8 cellular contexts compared by ENCODE assay signal in genomic region chr22:46578251-46578823, GRCh38. TPM values are rescaled to one million over a fixed set of nuclear protein-coding genes. Genes with fewer than 3 reads are reported as not detected.
DNase-seq lines count a peak whose midpoint lies in the region; ATAC-seq and TF ChIP-seq lines count a peak whose summit lies in the region.

No MANE protein-coding gene starts in this region.

- DNase-seq in GM13977 (ENCODE audit: low spot score) (peak; percentile 45), activated B cell treated with CpG ODN at 0.5 μM for 24 hours (no peak), cardiac muscle cell (ENCODE audit: low read depth in 1 of 2, low spot score in 1 of 2) (no peak), sigmoid colon (peak; percentile 64), NCI-H2196 (lab: John Stamatoyannopoulos, UW; ENCODE audit: unreplicated experiment) (no peak), DMS 273 treated with DMSO at 0.1 percent for 48 hours (lab: John Stamatoyannopoulos, UW) (no peak), retina (no peak)
- no peak for DNase-seq in stimulated activated naive CD4-positive, alpha-beta T cell (lab: John Stamatoyannopoulos, UW)

- H3K27ac Mint-ChIP-seq in activated B cell treated with CpG ODN at 0.5 μM for 24 hours, result peak overlapping the region; percentile 61

- H3K36me3 ChIP-seq in cardiac muscle cell (no peaks in the 10 kb centered on the region), sigmoid colon (no peaks in the 10 kb centered on the region)

- no peak for ATAC-seq in activated B cell treated with CpG ODN at 0.5 μM for 24 hours (ENCODE audit: low read depth)

- no peaks in the 10 kb centered on the region for H3K27me3 Mint-ChIP-seq in activated B cell treated with CpG ODN at 0.5 μM for 24 hours

- H3K4me1 ChIP-seq in cardiac muscle cell (ENCODE audit: low read depth) (peaks cover 39% of the 10 kb centered on the region), sigmoid colon (peaks cover 0 to 36% (median 27%) of the 10 kb centered on the region in 4 donors)

- CTCF ChIA-PET in activated B cell treated with CpG ODN at 0.5 μM for 24 hours (lab: Charles Lee), result interaction anchor here (1.4 kb wide), 1 partner anchor 15 kb away, joined by 4 read pairs; no protein-coding TSS in a partner anchor

- TF ChIP-seq CTCF in GM13977 (IDR thresholded peaks at IDR 0.05; ENCODE audit: extremely low read depth, insufficient read depth, missing control alignments) (no peak), activated B cell treated with CpG ODN at 0.5 μM for 24 hours (IDR thresholded peaks at IDR 0.05) (no peak), cardiac muscle cell (IDR thresholded peaks at IDR 0.05; ENCODE audit: low read depth, low read length) (no peak), sigmoid colon (IDR thresholded peaks at IDR 0.05) (no peak)

- H3K27me3 ChIP-seq in cardiac muscle cell (no peaks in the 10 kb centered on the region), sigmoid colon (no peaks in the 10 kb centered on the region)

- no peak for TF ChIP-seq EP300 in sigmoid colon (IDR thresholded peaks at IDR 0.05)

- peak overlapping the region; percentile 77 for H3K4me3 ChIP-seq in cardiac muscle cell
- peak overlapping the region in 3 of 4 donors; percentile 71 to 82 (median 79) for H3K4me3 ChIP-seq in sigmoid colon

- intact Hi-C loops in activated B cell treated with CpG ODN at 0.5 μM for 24 hours (cut with micrococcal nuclease), result loop anchor here (5.0 kb wide), 1 partner anchor 34 kb away; no protein-coding TSS in a partner anchor
- intact Hi-C loops in sigmoid colon (cut with DNase I), result no loop called here

- H3K4me3 Mint-ChIP-seq in activated B cell treated with CpG ODN at 0.5 μM for 24 hours, result peak overlapping the region; percentile 89

- H3K4me1 Mint-ChIP-seq in activated B cell treated with CpG ODN at 0.5 μM for 24 hours, result peaks cover 72% of the 10 kb centered on the region

- POLR2A ChIA-PET in activated B cell treated with CpG ODN at 0.5 μM for 24 hours (lab: Charles Lee), result interaction anchor here (0.6 to 5.3 kb wide), 4 partner anchors 7 to 45 kb away, joined by 3 to 44 read pairs (median 3); no protein-coding TSS in a partner anchor

- TF ChIP-seq POLR2A in sigmoid colon (IDR thresholded peaks at IDR 0.05), result no peak

- in situ Hi-C loops in GM13977 (cut with MboI; ENCODE audit: low pct_unique_long_range_greater_than_20kb, low sequenced_read_pairs, unreplicated experiment), result no loop called here

- WGBS in sigmoid colon, 2 donors, result 27 to 47% methylated on average over 9 of the region's 9 CpGs

- H3K9me3 Mint-ChIP-seq in activated B cell treated with CpG ODN at 0.5 μM for 24 hours, result no peaks in the 10 kb centered on the region

- H3K27ac ChIP-seq in cardiac muscle cell (peak overlapping the region; percentile 63), sigmoid colon (peak overlapping the region; percentile 41 to 72 (median 68))

- H3K9me3 ChIP-seq in cardiac muscle cell (ENCODE audit: low read depth) (no peaks in the 10 kb centered on the region), sigmoid colon (no peaks in the 10 kb centered on the region)

- H3K36me3 Mint-ChIP-seq in activated B cell treated with CpG ODN at 0.5 μM for 24 hours (ENCODE audit: low read depth), result no peaks in the 10 kb centered on the region

RNA-seq across cellular contexts. Expression of gene CELSR1, which starts 40.9 kb away (rescaled TPM):
- total RNA-seq in activated B cell treated with CpG ODN at 0.5 μM for 24 hours (9.0 and 12.3 TPM in 2 replicates), cardiac muscle cell (26.0 and 37.4 TPM in 2 replicates), sigmoid colon (1 to 10 TPM in 2 of 4 donors, under 1 TPM in 2; 0.81 to 2.5 (median 1.5) TPM)
- polyA plus RNA-seq in cardiac muscle cell (9.0 and 9.2 TPM in 2 replicates), sigmoid colon (1 to 10 TPM in 1 of 3 donors, under 1 TPM in 2; 0.23 to 5.0 (median 0.60) TPM)

RNA-seq across cellular contexts. Expression of gene GRAMD4, which starts 41.8 kb away (rescaled TPM):
- total RNA-seq in activated B cell treated with CpG ODN at 0.5 μM for 24 hours (39.3 and 45.6 TPM in 2 replicates), cardiac muscle cell (49.3 and 79.3 TPM in 2 replicates), sigmoid colon (10 to 100 TPM; 11.6 to 46.2 (median 18.4) TPM)
- polyA plus RNA-seq in cardiac muscle cell (51.8 and 57.5 TPM in 2 replicates), sigmoid colon (10 to 100 TPM; 22.8 to 57.2 (median 28.9) TPM)

Comparison
In these comparisons a context has a peak if more than half of its experiments do, and no peak if none do; other contexts are left out.
1. DNase-seq: peak in GM13977 (single experiment) and sigmoid colon (single experiment); none in activated B cell treated with CpG ODN at 0.5 μM for 24 hours (single experiment), cardiac muscle cell (0 of 2), NCI-H2196 (single experiment), stimulated activated naive CD4-positive, alpha-beta T cell (0 of 6), DMS 273 treated with DMSO at 0.1 percent for 48 hours (single experiment) and retina (single experiment).